Comparison of ENCODE assay signal across 1 cellular context in genomic region chr1:145956776-145957442, GRCh38.
TF ChIP-seq lines count a peak whose summit lies in the region.

No MANE protein-coding gene starts in this region.

TF ChIP-seq in endothelial cell of umbilical vein, 7 proteins besides CTCF, POLR2A, EP300 and RAD21:
- TF ChIP-seq FOS (IDR thresholded peaks at IDR 0.05; ENCODE audit: borderline replicate concordance, insufficient read depth, low read length) (no peak), MYC (IDR thresholded peaks at IDR 0.05; ENCODE audit: low read depth, low read length) (no peak), POLR2AphosphoS5 (IDR thresholded peaks at IDR 0.05; ENCODE audit: insufficient read depth, low read depth, low read length) (no peak), EZH2 (IDR thresholded peaks at IDR 0.05; ENCODE audit: borderline replicate concordance, low read depth, low read length, severe bottlenecking) (no peak), GATA2 (IDR thresholded peaks at IDR 0.05; ENCODE audit: insufficient read depth, insufficient read length, low read depth, low read length) (no peak), JUN (IDR thresholded peaks at IDR 0.05; ENCODE audit: borderline replicate concordance, insufficient read depth, insufficient read length, low read depth) (no peak)
- TF ChIP-seq, protein P1, sequence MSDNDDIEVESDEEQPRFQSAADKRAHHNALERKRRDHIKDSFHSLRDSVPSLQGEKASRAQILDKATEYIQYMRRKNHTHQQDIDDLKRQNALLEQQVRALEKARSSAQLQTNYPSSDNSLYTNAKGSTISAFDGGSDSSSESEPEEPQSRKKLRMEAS (IDR thresholded peaks at IDR 0.05; ENCODE audit: insufficient read depth, insufficient read length), result no peak
